17 cellular contexts compared by ENCODE assay signal in genomic region chr19:34574704-34575103, GRCh38.
"Had no signal": no experiment of that assay in that cellular context is flagged by ENCODE, and none has a peak within 500 bp of the region (broad histone marks: within the 10 kb centered on the region; RNA-seq: fewer than 3 reads in every experiment).

No MANE protein-coding gene starts in this region.

- H3K27ac Mint-ChIP-seq: activated CD8-positive, alpha-beta memory T cell treated with anti-CD3 and anti-CD28 coated beads, Interleukin-2, amount 10 ng/mL, durations not matched to agents 7 days and 5 days; activated naive CD8-positive, alpha-beta T cell treated with anti-CD3 and anti-CD28 coated beads for 36 hours; naive B cell; neural progenitor cell; progenitor cell of endocrine pancreas; stimulated activated naive CD8-positive, alpha-beta T cell treated with anti-CD3 and anti-CD28 coated beads, Interleukin-15, Interleukin-2, amounts not matched to agents 100 ng/mL and 50 ng/mL, for 24 hours had no signal

- DNase-seq: activated CD4-positive, alpha-beta T cell treated with anti-CD3 and anti-CD28 coated beads, Interleukin-2, amount 50 U/mL, for 4 hours; activated naive CD8-positive, alpha-beta T cell treated with anti-CD3 and anti-CD28 coated beads for 36 hours; amniotic stem cell; dermis blood vessel endothelial cell; effector memory CD4-positive, alpha-beta T cell; esophagus squamous epithelium; mesenchymal stem cell; mucosa of descending colon; naive B cell; stimulated activated CD4-positive, alpha-beta T cell treated with anti-CD3 and anti-CD28 coated beads, Interleukin-12 subunit alpha, Interleukin-12 subunit beta, amount 100 ng/mL, for 4 hours; stimulated activated CD4-positive, alpha-beta T cell treated with anti-CD3 and anti-CD28 coated beads, Interleukin-1b, Interleukin-23, amount 100 ng/mL, for 48 hours had no signal

- H3K4me3 Mint-ChIP-seq: activated CD8-positive, alpha-beta memory T cell treated with anti-CD3 and anti-CD28 coated beads, Interleukin-2, amount 10 ng/mL, durations not matched to agents 7 days and 5 days; activated naive CD8-positive, alpha-beta T cell treated with anti-CD3 and anti-CD28 coated beads for 36 hours; naive B cell; neural progenitor cell; stimulated activated naive CD8-positive, alpha-beta T cell treated with anti-CD3 and anti-CD28 coated beads, Interleukin-15, Interleukin-2, amounts not matched to agents 100 ng/mL and 50 ng/mL, for 24 hours had no signal

- H3K36me3 Mint-ChIP-seq: activated CD8-positive, alpha-beta memory T cell treated with anti-CD3 and anti-CD28 coated beads, Interleukin-2, amount 10 ng/mL, durations not matched to agents 7 days and 5 days; activated naive CD8-positive, alpha-beta T cell treated with anti-CD3 and anti-CD28 coated beads for 36 hours; neural progenitor cell had no signal

- H3K4me1 Mint-ChIP-seq: activated naive CD8-positive, alpha-beta T cell treated with anti-CD3 and anti-CD28 coated beads for 36 hours; neural progenitor cell had no signal

- H3K4me3 ChIP-seq: cardiac muscle cell, esophagus squamous epithelium, mucosa of descending colon, neural progenitor cell, tibial nerve had no signal
